ENCODE assay signal across 17 cellular contexts in the genomic region with DNA sequence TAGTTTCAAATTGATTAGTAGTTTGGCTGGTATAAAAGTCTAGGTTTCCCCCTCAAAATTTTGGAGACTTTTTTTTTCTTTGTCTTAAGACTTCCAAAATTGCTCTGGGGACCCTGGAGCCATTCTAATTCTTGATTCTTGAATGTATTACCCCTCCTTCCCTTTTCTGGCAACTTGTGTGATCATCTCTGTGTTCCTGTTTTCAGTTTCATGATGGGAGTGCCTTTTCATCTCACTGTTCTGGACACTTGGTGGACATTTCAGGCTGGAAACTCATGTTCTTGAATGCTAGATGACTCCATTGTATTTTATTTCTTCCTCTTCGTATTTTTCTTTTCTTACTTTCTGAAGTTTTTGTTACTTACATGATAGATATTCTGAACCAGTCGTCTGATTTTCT. TPM values are rescaled to one million over a fixed set of nuclear protein-coding genes. Genes with fewer than 3 reads are reported as not detected.
A peak's percentile ranks its signal among the peaks of the same experiment; 100 is the strongest.
DNase-seq lines count a peak whose midpoint lies in the region; ATAC-seq and TF ChIP-seq lines count a peak whose summit lies in the region.
"Had no signal": no experiment of that assay in that cellular context is flagged by ENCODE, and none has a peak within 500 bp of the region (broad histone marks: within the 10 kb centered on the region; RNA-seq: fewer than 3 reads in every experiment).

No MANE protein-coding gene starts in this region.

- WGBS in H9 (ENCODE audit: extremely low coverage, insufficient read length, low lambda C conversion rate), result no CpG with 5 or more reads among the region's 2 CpGs

- H3K27me3 ChIP-seq in H9 (ENCODE audit: insufficient read depth, low read length) (no peaks in the 10 kb centered on the region), SJCRH30 (no peaks in the 10 kb centered on the region)
- H3K27me3 ChIP-seq in naive thymus-derived CD4-positive, alpha-beta T cell (ENCODE audit: control insufficient read depth in 2 of 2, insufficient read depth in 2 of 2, low read length in 2 of 2), result no peaks in the 10 kb centered on the region
- H3K27me3 ChIP-seq: foreskin keratinocyte had no signal

- H3K36me3 Mint-ChIP-seq in H9 (ENCODE audit: insufficient read depth in 1 of 3, low read depth in 3 of 3), result peaks cover 9 to 29% (median 13%) of the 10 kb centered on the region in 3 experiments
- peaks cover 0 to 78% (median 44%) of the 10 kb centered on the region in 5 donors for H3K36me3 Mint-ChIP-seq in naive thymus-derived CD4-positive, alpha-beta T cell

- no peak overlapping the region for H2BK15ac ChIP-seq in H9 (ENCODE audit: low read depth, low read length)

- intact Hi-C loops in naive thymus-derived CD4-positive, alpha-beta T cell (cut with micrococcal nuclease), result no loop called here

- H3K27ac ChIP-seq in H9 (ENCODE audit: insufficient read length, low read depth, low read length) (no peak overlapping the region), SJCRH30 (no peak overlapping the region)
- no peak overlapping the region for H3K27ac ChIP-seq in naive thymus-derived CD4-positive, alpha-beta T cell (ENCODE audit: low read depth, low read length)
- H3K27ac ChIP-seq: 22Rv1, foreskin keratinocyte had no signal

- no peak overlapping the region for H2BK20ac ChIP-seq in H9 (ENCODE audit: low read depth, low read length, poor library complexity, severe bottlenecking)

- H3K23me2 ChIP-seq in H9 (ENCODE audit: insufficient read length, low read depth, low read length, poor library complexity, severe bottlenecking), result no peaks in the 10 kb centered on the region

- H3K9me3 ChIP-seq in H9 (ENCODE audit: control insufficient read depth, low read depth, low read length) (no peaks in the 10 kb centered on the region), SJCRH30 (replicated peaks) (no peaks in the 10 kb centered on the region)
- H3K9me3 ChIP-seq in naive thymus-derived CD4-positive, alpha-beta T cell (ENCODE audit: control insufficient read depth in 2 of 3, low read length in 3 of 3), result no peaks in the 10 kb centered on the region

- H2BK120ac ChIP-seq in H9 (ENCODE audit: low read depth, low read length, poor library complexity, severe bottlenecking), result no peak overlapping the region

- peak overlapping the region in 2 of 3 experiments; percentile 31 to 38; a peak in 2 of 7 replicates for H3K27ac Mint-ChIP-seq in H9
- H3K27ac Mint-ChIP-seq in naive thymus-derived CD4-positive, alpha-beta T cell, result peak overlapping the region in 1 of 9 donors; percentile 57
- H3K27ac Mint-ChIP-seq: CD4-positive, alpha-beta memory T cell had no signal

- no peak overlapping the region for H3K4me3 ChIP-seq in NB4 (ENCODE audit: low read depth, low read length)
- no peak overlapping the region for H3K4me3 ChIP-seq in naive thymus-derived CD4-positive, alpha-beta T cell (ENCODE audit: low read length)
- H3K4me3 ChIP-seq in SJCRH30, result no peak overlapping the region

- TF ChIP-seq CTCF in H9 (conservative IDR thresholded peaks at IDR 0.05), result no peak
- no peak for TF ChIP-seq CTCF in NB4 (IDR thresholded peaks at IDR 0.05; ENCODE audit: low read depth, low read length)

- H3K27me3 Mint-ChIP-seq in H9 (ENCODE audit: low read depth), result no peaks in the 10 kb centered on the region
- no peaks in the 10 kb centered on the region for H3K27me3 Mint-ChIP-seq in naive thymus-derived CD4-positive, alpha-beta T cell
- H3K27me3 Mint-ChIP-seq: CD4-positive, alpha-beta memory T cell had no signal

- H3K4me1 Mint-ChIP-seq in H9, result peaks cover 14 to 16% of the 10 kb centered on the region in 2 experiments
- peaks cover 0 to 6% (median 0%) of the 10 kb centered on the region in 7 donors for H3K4me1 Mint-ChIP-seq in naive thymus-derived CD4-positive, alpha-beta T cell

- H3K9ac ChIP-seq in H9 (ENCODE audit: extremely low read depth, insufficient read length, low read length), result no peak overlapping the region

- H3K14ac ChIP-seq in H9 (ENCODE audit: insufficient read depth, low read length), result no peak overlapping the region

- CTCF ChIA-PET in naive thymus-derived CD4-positive, alpha-beta T cell (lab: Charles Lee), result no interaction called here

- no peak overlapping the region for H2AK5ac ChIP-seq in H9 (ENCODE audit: insufficient read length, low read length)

- no peaks in the 10 kb centered on the region for H3K79me1 ChIP-seq in H9 (ENCODE audit: insufficient read depth, low read depth, low read length, poor library complexity, severe bottlenecking)

- no peak overlapping the region for H4K5ac ChIP-seq in H9 (ENCODE audit: insufficient read length, low read depth, low read length)

- POLR2A ChIA-PET in naive thymus-derived CD4-positive, alpha-beta T cell (lab: Charles Lee), result no interaction called here

- TF ChIP-seq POLR2A in NB4 (IDR thresholded peaks at IDR 0.05; ENCODE audit: extremely low read depth, insufficient read length), result no peak

- no peaks in the 10 kb centered on the region for H4K20me1 ChIP-seq in H9 (ENCODE audit: control insufficient read depth, insufficient read depth, insufficient read length)

- H3K4me3 Mint-ChIP-seq in H9, result no peak overlapping the region
- no peak overlapping the region for H3K4me3 Mint-ChIP-seq in naive thymus-derived CD4-positive, alpha-beta T cell
- H3K4me3 Mint-ChIP-seq: CD4-positive, alpha-beta memory T cell; endodermal cell had no signal

- H2BK5ac ChIP-seq in H9 (ENCODE audit: insufficient read length, low read length), result no peak overlapping the region

- H3K56ac ChIP-seq in H9 (ENCODE audit: insufficient read length, low read depth, low read length), result no peak overlapping the region

- no peak overlapping the region for H3K4ac ChIP-seq in H9 (ENCODE audit: low read depth, low read length)

- no peak overlapping the region for H3K4me2 ChIP-seq in H9 (ENCODE audit: insufficient read depth, insufficient read length, low read length)

- H3K4me1 ChIP-seq in H9 (ENCODE audit: insufficient read depth, low read length), result peaks cover 2% of the 10 kb centered on the region; the same call in 1 of the 2 replicates
- no peaks in the 10 kb centered on the region for H3K4me1 ChIP-seq in naive thymus-derived CD4-positive, alpha-beta T cell (ENCODE audit: control insufficient read depth in 2 of 2, insufficient read depth in 2 of 2, low read length in 2 of 2)
- H3K4me1 ChIP-seq in SJCRH30, result no peaks in the 10 kb centered on the region
- H3K4me1 ChIP-seq: foreskin keratinocyte had no signal

- H3K18ac ChIP-seq in H9 (ENCODE audit: insufficient read length, low read depth, low read length), result no peak overlapping the region

- no peak overlapping the region for H3T11ph ChIP-seq in H9 (ENCODE audit: low read length)

- peak; percentile 62 for DNase-seq in SIG-M5 treated with dmso at 0.1 percent for 504 hours (lab: John Stamatoyannopoulos, UW; ENCODE audit: unreplicated experiment)
- no peak for DNase-seq in SIG-M5 (lab: John Stamatoyannopoulos, UW)
- DNase-seq in H9, result no peak
- DNase-seq in NB4 (ENCODE audit: low read depth), result peak; percentile 21
- DNase-seq in naive thymus-derived CD4-positive, alpha-beta T cell, result no peak
- DNase-seq in NCI-H146 treated with DMSO at 0.1 percent for 48 hours (lab: John Stamatoyannopoulos, UW; ENCODE audit: unreplicated experiment), result no peak
- DNase-seq in RKO (ENCODE audit: low spot score), result no peak
- no peak for DNase-seq in SJCRH30
- DNase-seq: activated CD8-positive, alpha-beta memory T cell treated with anti-CD3 and anti-CD28 coated beads for 24 hours; activated naive CD4-positive, alpha-beta T cell treated with anti-CD3 and anti-CD28 coated beads, Interleukin-2, amount 50 U/mL, for 16 hours; CD4-positive, alpha-beta memory T cell; endodermal cell; foreskin keratinocyte; NCI-H187; NCI-H524; Right ventricle myocardium superior had no signal

- peak; percentile 46 for ATAC-seq in naive thymus-derived CD4-positive, alpha-beta T cell
- ATAC-seq: foreskin keratinocyte had no signal

- no peak overlapping the region for H2BK12ac ChIP-seq in H9 (ENCODE audit: insufficient read length, low read depth, low read length)

- no peaks in the 10 kb centered on the region for H3K79me2 ChIP-seq in H9 (ENCODE audit: insufficient read depth, low read length)

- H3K36me3 ChIP-seq in naive thymus-derived CD4-positive, alpha-beta T cell (ENCODE audit: control insufficient read depth in 2 of 3, insufficient read depth in 3 of 3, low read length in 3 of 3), result peaks cover 0 to 2% (median 0%) of the 10 kb centered on the region in 3 experiments
- peaks cover 29% of the 10 kb centered on the region for H3K36me3 ChIP-seq in SJCRH30

- no peak overlapping the region for H3K23ac ChIP-seq in H9 (ENCODE audit: insufficient read length, low read depth, low read length)

- H4K91ac ChIP-seq in H9 (ENCODE audit: insufficient read length, low read depth, low read length), result no peak overlapping the region

- no peak overlapping the region for H2AFZ ChIP-seq in H9 (ENCODE audit: low read length)

- no peaks in the 10 kb centered on the region for H3K9me3 Mint-ChIP-seq in H9
- H3K9me3 Mint-ChIP-seq in naive thymus-derived CD4-positive, alpha-beta T cell, result peaks cover 0 to 2% (median 0%) of the 10 kb centered on the region in 11 donors
- H3K9me3 Mint-ChIP-seq: endodermal cell had no signal

- H4K8ac ChIP-seq in H9 (replicated peaks; ENCODE audit: insufficient read length, low read depth, low read length), result no peak overlapping the region

RNA-seq across cellular contexts. Expression of a gene that starts 57.3 kb away (rescaled TPM):
- total RNA-seq in H9 (2021), result 0.55 and 1.1 TPM in 2 replicates
- 10 to 100 TPM in 1 of 5 experiments, 1 to 10 TPM in 3, under 1 TPM in 1; 0.89 to 13.0 (median 2.1) TPM for total RNA-seq in naive thymus-derived CD4-positive, alpha-beta T cell
- 1 to 10 TPM; 2.0 TPM for polyA plus RNA-seq in naive thymus-derived CD4-positive, alpha-beta T cell
- total RNA-seq in SJCRH30 (2014; rRNA removed; shearing (Covaris generic)), result 0.68 and 0.81 TPM in 2 replicates

Comparison
In these comparisons a context has a peak if more than half of its experiments do, and no peak if none do; other contexts are left out.
1. DNase-seq: peak in SIG-M5 treated with dmso at 0.1 percent for 504 hours (single experiment) and NB4 (single experiment); none in SIG-M5 (single experiment), H9 (single experiment), naive thymus-derived CD4-positive, alpha-beta T cell (0 of 9), NCI-H146 treated with DMSO at 0.1 percent for 48 hours (single experiment), RKO (single experiment) and SJCRH30 (0 of 2).